ENCODE assay signal across 8 cellular contexts in the genomic region with DNA sequence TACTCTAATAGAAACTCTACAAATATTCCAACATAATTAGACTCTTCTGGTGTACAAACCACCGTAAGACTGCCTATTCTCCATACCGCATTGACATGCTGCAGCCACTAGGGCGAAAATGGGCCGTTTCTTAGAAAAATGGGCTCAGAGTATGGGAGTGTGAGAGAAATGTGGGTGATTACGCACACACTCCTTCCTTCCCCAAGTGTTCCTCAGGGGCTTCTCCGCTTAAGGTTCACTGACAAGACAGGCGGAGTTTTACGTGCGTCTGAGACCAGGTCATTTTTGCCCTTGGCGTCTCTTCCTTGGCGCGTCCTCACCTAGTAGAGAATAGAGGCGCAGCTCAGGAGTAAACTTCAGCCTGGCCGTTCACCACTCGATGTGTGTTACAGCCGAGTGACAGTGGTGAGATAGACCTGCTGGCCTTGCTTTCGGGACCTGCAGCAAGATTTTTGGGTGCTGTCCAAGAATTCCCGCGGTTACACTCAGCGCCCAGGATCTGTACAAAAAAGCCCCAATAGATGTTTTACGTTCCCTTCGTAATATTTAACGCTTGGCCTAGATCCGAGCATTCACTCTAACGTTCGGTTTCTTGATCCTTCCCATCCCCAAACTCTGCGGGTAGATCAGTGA. TPM values are rescaled to one million over a fixed set of nuclear protein-coding genes. Genes with fewer than 3 reads are reported as not detected.
A peak's percentile ranks its signal among the peaks of the same experiment; 100 is the strongest.
DNase-seq lines count a peak whose midpoint lies in the region; ATAC-seq lines count a peak whose summit lies in the region.

No MANE protein-coding gene starts in this region.

- no peaks in the 10 kb centered on the region for H3K9me3 ChIP-seq in esophagus (ENCODE audit: control insufficient read depth in 2 of 2, insufficient read depth in 1 of 2, low read depth in 1 of 2, low read length in 1 of 2)
- H3K9me3 ChIP-seq in SJCRH30 (replicated peaks), result no peaks in the 10 kb centered on the region

- H3K4me1 ChIP-seq in esophagus (ENCODE audit: control insufficient read depth in 2 of 2, insufficient read depth in 2 of 2, low read length in 1 of 2) (peaks cover 3 to 21% of the 10 kb centered on the region in 2 donors), SJCRH30 (no peaks in the 10 kb centered on the region)

- H3K36me3 ChIP-seq in esophagus (ENCODE audit: control insufficient read depth in 2 of 2, insufficient read depth in 2 of 2, low read length in 1 of 2) (no peaks in the 10 kb centered on the region), SJCRH30 (no peaks in the 10 kb centered on the region)

- H3K27ac Mint-ChIP-seq in naive thymus-derived CD8-positive, alpha-beta T cell, result no peak overlapping the region

- 6 to 7% methylated on average over 27 of the region's 27 CpGs for WGBS in esophagus, 2 donors

- H3K4me1 Mint-ChIP-seq in naive thymus-derived CD8-positive, alpha-beta T cell, result peaks cover 1 to 19% (median 13%) of the 10 kb centered on the region in 4 donors

- peaks cover 20 to 62% (median 46%) of the 10 kb centered on the region in 5 donors for H3K27me3 Mint-ChIP-seq in naive thymus-derived CD8-positive, alpha-beta T cell

- H3K4me3 ChIP-seq in esophagus (ENCODE audit: low read depth in 1 of 2, low read length in 2 of 2), result peak overlapping the region; percentile 47 to 64
- no peak overlapping the region for H3K4me3 ChIP-seq in SJCRH30

- ATAC-seq in GM21390 (IDR thresholded peaks at IDR 0.05; ENCODE audit: unreplicated experiment), result peak; percentile 3
- ATAC-seq in naive thymus-derived CD8-positive, alpha-beta T cell, result no peak

- no peaks in the 10 kb centered on the region for H3K36me3 Mint-ChIP-seq in naive thymus-derived CD8-positive, alpha-beta T cell

- peaks cover 0 to 5% (median 0%) of the 10 kb centered on the region in 9 donors for H3K9me3 Mint-ChIP-seq in naive thymus-derived CD8-positive, alpha-beta T cell

- peak overlapping the region in 1 of 2 donors; percentile 27 for H3K27ac ChIP-seq in esophagus (ENCODE audit: low read depth in 2 of 2, low read length in 1 of 2)
- no peak overlapping the region for H3K27ac ChIP-seq in SJCRH30

- H3K27me3 ChIP-seq in esophagus (ENCODE audit: control insufficient read depth in 1 of 2, insufficient read depth in 2 of 2, low read length in 2 of 2), result peaks cover 0 to 6% of the 10 kb centered on the region in 2 donors
- H3K27me3 ChIP-seq in SJCRH30, result peaks cover 4% of the 10 kb centered on the region; the same call in 1 of the 2 replicates

- POLR2A ChIA-PET in naive thymus-derived CD8-positive, alpha-beta T cell (lab: Charles Lee), result no interaction called here

- in situ Hi-C loops in G401 (cut with HindIII; ENCODE audit: low sequenced_read_pairs), result no loop called here

- H3K4me3 Mint-ChIP-seq in naive thymus-derived CD8-positive, alpha-beta T cell, result peak overlapping the region in 6 of 10 donors; percentile 3 to 69 (median 36)

- DNase-seq in G401 (ENCODE audit: low spot score) (peak; percentile 70), NCI-H69 (lab: John Stamatoyannopoulos, UW) (peak; percentile 72), NCI-H2107 treated with DMSO at 0.1 percent for 48 hours (lab: John Stamatoyannopoulos, UW; ENCODE audit: unreplicated experiment) (no peak), SJCRH30 (no peak), NCI-H1417 (lab: John Stamatoyannopoulos, UW) (no peak)
- no peak for DNase-seq in naive thymus-derived CD8-positive, alpha-beta T cell

RNA-seq across cellular contexts. Expression of gene NTRK2, which starts 1.8 kb away (rescaled TPM):
- total RNA-seq in G401 (2014; rRNA removed; shearing (Covaris generic)), result not detected in 2 replicates
- polyA plus RNA-seq in esophagus, result 1 to 10 TPM; 1.2 to 3.6 TPM
- not detected for total RNA-seq in naive thymus-derived CD8-positive, alpha-beta T cell
- polyA plus RNA-seq in naive thymus-derived CD8-positive, alpha-beta T cell, result not detected
- total RNA-seq in SJCRH30 (2014; rRNA removed; shearing (Covaris generic)), result under 0.01 TPM in 1 of 2 replicates, not detected in the other

Comparison
In these comparisons a context has a peak if more than half of its experiments do, and no peak if none do; other contexts are left out.
1. DNase-seq: peak in G401 (single experiment) and NCI-H69 (single experiment); none in naive thymus-derived CD8-positive, alpha-beta T cell (0 of 10), NCI-H2107 treated with DMSO at 0.1 percent for 48 hours (single experiment), SJCRH30 (0 of 2) and NCI-H1417 (0 of 3).